In the genomic region with DNA sequence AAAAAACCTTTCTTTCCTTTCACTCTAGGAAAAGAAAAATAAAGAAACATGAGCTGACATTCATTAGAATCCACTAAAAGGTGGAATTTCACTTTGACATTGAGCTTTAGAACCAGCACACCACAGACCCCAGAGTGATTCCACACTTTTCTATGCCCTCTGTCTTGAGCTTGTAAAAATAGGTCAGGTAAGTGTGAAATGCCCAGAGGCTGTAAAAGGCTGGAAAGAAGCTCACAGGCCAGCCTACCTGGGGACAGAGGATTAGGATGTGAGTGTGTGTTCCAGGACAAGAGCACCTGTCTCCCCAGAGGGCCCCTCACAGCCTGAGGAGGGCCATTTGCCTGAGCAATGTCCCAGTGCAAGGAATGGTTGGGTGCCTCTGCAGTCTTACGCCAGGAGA, we compare ENCODE assay signal across 1 cellular context.
TF ChIP-seq lines count a peak whose summit lies in the region.

No MANE protein-coding gene starts in this region.

TF ChIP-seq in IMR-90, 13 proteins besides CTCF, POLR2A, EP300 and RAD21 (continued from another document):
- TF ChIP-seq FOS (IDR thresholded peaks at IDR 0.05; ENCODE audit: low read depth, low read length) (no peak), MXI1 (IDR thresholded peaks at IDR 0.05; ENCODE audit: borderline replicate concordance, low read depth, low read length) (no peak)
